ENCODE assay signal across 9 cellular contexts in genomic region chr1:37926061-37926924, GRCh38. TPM values are rescaled to one million over a fixed set of nuclear protein-coding genes. Genes with fewer than 3 reads are reported as not detected.
DNase-seq lines count a peak whose midpoint lies in the region; ATAC-seq, FAIRE-seq and TF ChIP-seq lines count a peak whose summit lies in the region.
"Had no signal": no experiment of that assay in that cellular context is flagged by ENCODE, and none has a peak within 500 bp of the region (broad histone marks: within the 10 kb centered on the region; RNA-seq: fewer than 3 reads in every experiment).

No MANE protein-coding gene starts in this region.

- H3K4me3 Mint-ChIP-seq in GM23338, result no peak overlapping the region

- ATAC-seq in GM23338 (no peak), HG02884 (IDR thresholded peaks at IDR 0.05; ENCODE audit: unreplicated experiment) (no peak)

- H3K4me1 ChIP-seq in GM23338 (ENCODE audit: insufficient read depth) (peaks cover 10% of the 10 kb centered on the region), neutrophil (ENCODE audit: control insufficient read depth in 1 of 2, insufficient read depth in 1 of 2, low read depth in 1 of 2, low read length in 1 of 2) (peaks cover 26 to 35% of the 10 kb centered on the region in 2 experiments)

- peaks cover 68% of the 10 kb centered on the region for H3K79me2 ChIP-seq in GM23338 (replicated peaks; ENCODE audit: insufficient read depth)

- peaks cover 6% of the 10 kb centered on the region; the same call in 1 of the 2 replicates for H3F3A ChIP-seq in GM23338 (replicated peaks; ENCODE audit: low read depth)

- H3K27me3 ChIP-seq in GM23338 (ENCODE audit: insufficient read depth) (no peaks in the 10 kb centered on the region), neutrophil (no peaks in the 10 kb centered on the region)

- DNase-seq in GM18507 (ENCODE audit: extremely low spot score, insufficient read length, low read depth) (no peak), GM23338 (ENCODE audit: low spot score) (no peak), HTR-8/SVneo (ENCODE audit: insufficient read length, low spot score) (no peak), cerebellum (ENCODE audit: low spot score) (no peak)
- DNase-seq: glutamatergic neuron, RPMI8226 had no signal

- no peaks in the 10 kb centered on the region for H3K36me3 ChIP-seq in GM23338 (ENCODE audit: insufficient read depth)
- H3K36me3 ChIP-seq in neutrophil, result no peaks in the 10 kb centered on the region

- H4K20me1 ChIP-seq in GM23338 (replicated peaks; ENCODE audit: insufficient read depth), result no peaks in the 10 kb centered on the region; the same call in 1 of the 2 replicates

- H3K27ac Mint-ChIP-seq in GM23338, result peak overlapping the region; percentile 50; the same call in 1 of the 2 replicates

- FAIRE-seq in GM18507 (lab: Jason Lieb, UNC) (peak; percentile 82), HTR-8/SVneo (lab: Jason Lieb, UNC) (no peak)

- peak overlapping the region; percentile 45 for H3K27ac ChIP-seq in GM23338 (ENCODE audit: low read depth)
- H3K27ac ChIP-seq in VCaP, result peak overlapping the region; percentile 51
- peak overlapping the region; percentile 0 for H3K27ac ChIP-seq in neutrophil

- peaks cover 1% of the 10 kb centered on the region for H3K27me3 Mint-ChIP-seq in GM23338 (ENCODE audit: insufficient read depth, low read depth, poor library complexity)

- H3K4me3 ChIP-seq in GM23338, result no peak overlapping the region
- no peak overlapping the region for H3K4me3 ChIP-seq in neutrophil (ENCODE audit: low read depth in 1 of 2, low read length in 1 of 2)

- no peaks in the 10 kb centered on the region for H3K9me3 Mint-ChIP-seq in GM23338

- no peaks in the 10 kb centered on the region for H3K9me2 ChIP-seq in GM23338 (ENCODE audit: insufficient read depth)

- H3K4me2 ChIP-seq in GM23338, result no peak overlapping the region

- TF ChIP-seq CTCF in GM23338 (conservative IDR thresholded peaks at IDR 0.05; ENCODE audit: low read depth in 2 of 2) (no peak), VCaP (conservative IDR thresholded peaks at IDR 0.05) (no peak), neutrophil (IDR thresholded peaks at IDR 0.05) (no peak)

- H3K9me3 ChIP-seq in neutrophil, result no peaks in the 10 kb centered on the region

- peaks cover 9% of the 10 kb centered on the region for H3K4me1 Mint-ChIP-seq in GM23338

- H2AFZ ChIP-seq in GM23338, result no peak overlapping the region

- H3K36me3 Mint-ChIP-seq in GM23338 (ENCODE audit: low read depth), result peaks cover 3% of the 10 kb centered on the region; the same call in 2 of the 3 replicates

TF ChIP-seq in GM23338, 12 proteins besides CTCF, POLR2A, EP300 and RAD21 (continues in another document):
- no peak for TF ChIP-seq REST (IDR thresholded peaks at IDR 0.05; ENCODE audit: unreplicated experiment)
- no peak for TF ChIP-seq NANOG (IDR thresholded peaks at IDR 0.05; ENCODE audit: borderline replicate concordance)
- no peak for TF ChIP-seq JUNB (IDR thresholded peaks at IDR 0.05; ENCODE audit: unreplicated experiment)
- no peak for TF ChIP-seq ZNF114 (CRISPR knock-in tag; IDR thresholded peaks at IDR 0.05)
- no peak for TF ChIP-seq POLR2AphosphoS5 (IDR thresholded peaks at IDR 0.05; ENCODE audit: low read depth)
- TF ChIP-seq EZH2 (IDR thresholded peaks at IDR 0.05; ENCODE audit: low read depth, unreplicated experiment), result no peak
- TF ChIP-seq ZNF462 (CRISPR knock-in tag; IDR thresholded peaks at IDR 0.05), result no peak
- no peak for TF ChIP-seq ETS1 (IDR thresholded peaks at IDR 0.05)
- no peak for TF ChIP-seq ZNF331 (CRISPR knock-in tag; IDR thresholded peaks at IDR 0.05; ENCODE audit: low read depth)

RNA-seq across cellular contexts. Expression of gene INPP5B, which starts 20.6 kb away (rescaled TPM):
- total RNA-seq in GM23338 (2014; rRNA removed; shearing (Covaris generic)), result 19.8 and 29.1 TPM in 2 replicates
- 5.2 and 6.9 TPM in 2 replicates for polyA plus RNA-seq in GM23338 (2016; fragmentation: Nextera tagmentation; extraction: Ambion mirVana)
- 17.7 TPM for total RNA-seq in cerebellum

Comparison
In these comparisons a context has a peak if more than half of its experiments do, and no peak if none do; other contexts are left out.
1. H3K27ac ChIP-seq: peak in every context shown above with its lines; median percentile 51 in VCaP; 45 in GM23338; 0 in neutrophil.